Comparison of ENCODE assay signal across 8 cellular contexts in the genomic region with DNA sequence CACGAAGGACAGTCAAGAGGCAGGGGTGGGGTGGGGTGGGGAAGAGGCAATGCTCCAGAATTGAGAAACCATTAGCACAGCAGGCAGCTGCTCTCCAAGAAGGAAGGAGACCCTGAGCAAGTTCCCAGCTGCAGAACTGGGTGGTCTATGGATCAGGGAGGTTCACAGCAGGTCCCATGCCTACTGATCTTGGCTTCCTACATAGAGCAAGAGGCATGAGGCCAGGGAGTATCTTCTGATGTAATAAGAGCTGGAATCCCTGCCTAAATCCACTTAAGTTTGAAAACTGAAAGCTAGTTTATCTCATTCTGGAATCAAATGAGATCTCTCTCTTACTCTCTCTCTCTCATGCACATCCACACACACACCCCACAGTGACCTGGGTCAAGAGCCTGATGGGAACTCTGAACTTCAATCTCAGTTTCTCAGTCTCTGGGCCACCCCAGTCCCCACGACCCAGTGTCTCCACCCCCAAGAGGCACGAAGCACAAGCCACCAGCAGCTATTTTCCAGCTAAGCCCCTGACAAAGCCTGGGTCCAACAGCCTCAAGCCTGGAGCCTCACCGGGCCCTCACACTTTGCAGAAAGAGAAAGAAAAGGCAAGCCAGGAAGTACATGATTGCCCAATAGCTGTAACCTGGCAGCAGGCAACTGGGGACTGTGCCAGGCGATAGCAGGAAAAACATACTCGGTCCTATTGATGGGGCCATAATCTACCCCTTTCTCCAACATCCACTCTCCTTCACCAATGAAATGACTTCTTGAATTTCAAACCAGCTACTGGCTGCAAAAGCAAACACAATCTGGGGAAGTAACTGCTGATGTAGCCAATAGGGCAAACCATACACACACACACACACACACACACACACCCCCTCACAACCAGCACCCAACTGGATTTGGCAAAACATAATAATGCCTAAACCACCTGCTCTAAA. TPM values are rescaled to one million over a fixed set of nuclear protein-coding genes. Genes with fewer than 3 reads are reported as not detected.
DNase-seq lines count a peak whose midpoint lies in the region; ATAC-seq and TF ChIP-seq lines count a peak whose summit lies in the region.

No MANE protein-coding gene starts in this region.

- dilution Hi-C loops in mammary epithelial cell (cut with HindIII; ENCODE audit: low sequenced_read_pairs): no loop called here

- H3K36me3 ChIP-seq in A673 (ENCODE audit: insufficient read depth, low read length, poor library complexity, severe bottlenecking): no peaks in the 10 kb centered on the region
- H3K36me3 ChIP-seq in OCI-LY3 (replicated peaks; ENCODE audit: low read depth, low read length): peaks cover 24% of the 10 kb centered on the region
- no peaks in the 10 kb centered on the region for H3K36me3 ChIP-seq in mammary epithelial cell (ENCODE audit: insufficient read depth, low read length)
- no peaks in the 10 kb centered on the region for H3K36me3 ChIP-seq in left lung
- H3K36me3 ChIP-seq in stomach: no peaks in the 10 kb centered on the region

- H3K27ac ChIP-seq in A673 (ENCODE audit: low read depth, low read length, poor library complexity, severe bottlenecking): peak overlapping the region; percentile 24
- H3K27ac ChIP-seq in OCI-LY3 (ENCODE audit: low read length): peak overlapping the region; percentile 43
- peak overlapping the region; percentile 45 for H3K27ac ChIP-seq in mammary epithelial cell (ENCODE audit: insufficient read depth, low read depth, low read length)
- peak overlapping the region; percentile 77 to 94 for H3K27ac ChIP-seq in left lung
- H3K27ac ChIP-seq in stomach: peak overlapping the region; percentile 45 to 93 (median 71)

- H3K4me2 ChIP-seq in OCI-LY3 (ENCODE audit: low read length) (peak overlapping the region; percentile 99), mammary epithelial cell (ENCODE audit: insufficient read depth, low read depth, low read length) (peak overlapping the region; percentile 69)

- H3K4me3 ChIP-seq in A673 (ENCODE audit: low read depth, low read length, poor library complexity, severe bottlenecking) (no peak overlapping the region), HFF-Myc (replicated peaks; ENCODE audit: low read depth, low read length) (peak overlapping the region; percentile 13; the same call in 1 of the 2 replicates), OCI-LY3 (ENCODE audit: low read length) (peak overlapping the region; percentile 79), mammary epithelial cell (replicated peaks in 1 of 3; ENCODE audit: insufficient read depth in 1 of 3, low read depth in 2 of 3, low read length in 3 of 3) (peak overlapping the region; percentile 17 to 42 (median 27)), left lung (peak overlapping the region; percentile 11 to 92), stomach (peak overlapping the region in 3 of 4 donors; percentile 17 to 75 (median 69))

- BruUV-seq in A673 (replicated peaks; lab: Mats Ljungman, UMichigan): no TSS peak
- BruUV-seq in mammary epithelial cell (replicated peaks; lab: Mats Ljungman, UMichigan): no TSS peak

- POLR2A ChIA-PET in A673 (lab: Charles Lee; ENCODE audit: low non-redundant PET): no interaction called here

- H3K4me1 ChIP-seq in A673 (ENCODE audit: insufficient read depth, low read length, poor library complexity, severe bottlenecking): peaks cover 3% of the 10 kb centered on the region
- H3K4me1 ChIP-seq in OCI-LY3 (ENCODE audit: low read length): peaks cover 63% of the 10 kb centered on the region
- H3K4me1 ChIP-seq in mammary epithelial cell (ENCODE audit: insufficient read depth, low read length): peaks cover 47% of the 10 kb centered on the region
- H3K4me1 ChIP-seq in left lung: peaks cover 20 to 66% of the 10 kb centered on the region in 2 donors
- H3K4me1 ChIP-seq in stomach: peaks cover 64 to 72% (median 69%) of the 10 kb centered on the region in 4 donors

- intact Hi-C loops in A673 (cut with micrococcal nuclease; ENCODE audit: unreplicated experiment): no loop called here
- intact Hi-C loops in mammary epithelial cell (cut with micrococcal nuclease): no loop called here
- intact Hi-C loops in left lung (cut with DNase I): loop anchor here in 1 of 2 donors (5.0 kb wide), 1 partner anchor 47 kb away; no protein-coding TSS in a partner anchor
- intact Hi-C loops in stomach (cut with DNase I; ENCODE audit: low total_unique reads): loop anchor here (2.0 kb wide), 1 partner anchor 43 kb away; no protein-coding TSS in a partner anchor

- peak overlapping the region; percentile 51 for H3K9ac ChIP-seq in OCI-LY3 (ENCODE audit: low read length)
- H3K9ac ChIP-seq in mammary epithelial cell (ENCODE audit: insufficient read depth, low read length): no peak overlapping the region

- H3K27me3 ChIP-seq in A673 (replicated peaks; ENCODE audit: insufficient read depth, low read depth, low read length, poor library complexity): no peaks in the 10 kb centered on the region
- H3K27me3 ChIP-seq in OCI-LY3 (ENCODE audit: low read depth, low read length): no peaks in the 10 kb centered on the region
- no peaks in the 10 kb centered on the region for H3K27me3 ChIP-seq in mammary epithelial cell (ENCODE audit: insufficient read depth, low read length)
- no peaks in the 10 kb centered on the region for H3K27me3 ChIP-seq in left lung
- no peaks in the 10 kb centered on the region for H3K27me3 ChIP-seq in stomach

- in situ Hi-C loops in mammary epithelial cell (cut with MboI; ENCODE audit: low sequenced_read_pairs in 2 of 2): loop anchor here (5.0 kb wide), 2 partner anchors 42 to 47 kb away; no protein-coding TSS in a partner anchor

- DNase-seq in A673 (ENCODE audit: low spot score) (peak; percentile 37), HFF-Myc (ENCODE audit: extremely low read depth, low read depth) (peak; percentile 26), mammary epithelial cell (peak; percentile 84), left lung (peak in 1 of 2 donors; percentile 74), stomach (peak; percentile 94), Ammon's horn (ENCODE audit: low spot score) (no peak)

- TF ChIP-seq EP300 in stomach (IDR thresholded peaks at IDR 0.05): no peak

- peak; percentile 40 for ATAC-seq in left lung
- no peak for ATAC-seq in GM19035 (IDR thresholded peaks at IDR 0.05; ENCODE audit: unreplicated experiment)

- H4K20me1 ChIP-seq in OCI-LY3 (ENCODE audit: insufficient read depth, low read length) (peaks cover 45% of the 10 kb centered on the region), mammary epithelial cell (ENCODE audit: insufficient read depth, low read length) (no peaks in the 10 kb centered on the region)

- H3K79me2 ChIP-seq in OCI-LY3 (ENCODE audit: low read length) (peaks cover 72% of the 10 kb centered on the region), mammary epithelial cell (ENCODE audit: insufficient read depth, low read length) (peaks cover 67% of the 10 kb centered on the region)

- TF ChIP-seq CTCF in A673 (conservative IDR thresholded peaks at IDR 0.05; ENCODE audit: low read depth, low read length) (no peak), HFF-Myc (IDR thresholded peaks at IDR 0.05; ENCODE audit: low read depth, low read length, missing control alignments) (no peak), OCI-LY3 (IDR thresholded peaks at IDR 0.05; ENCODE audit: low read depth, low read length) (no peak), mammary epithelial cell (conservative IDR thresholded peaks at IDR 0.05 in 1 of 2, IDR thresholded peaks at IDR 0.05 in 1 of 2; ENCODE audit: extremely low read depth in 1 of 2, insufficient read depth in 1 of 2, low read depth in 1 of 2, low read length in 2 of 2) (no peak), left lung (IDR thresholded peaks at IDR 0.05) (no peak), stomach (IDR thresholded peaks at IDR 0.05) (no peak)

- H3K9me3 ChIP-seq in A673 (ENCODE audit: low read depth, low read length, poor library complexity, severe bottlenecking) (no peaks in the 10 kb centered on the region), OCI-LY3 (ENCODE audit: insufficient read depth, low read length) (no peaks in the 10 kb centered on the region), mammary epithelial cell (replicated peaks; ENCODE audit: insufficient read depth, low read length) (no peaks in the 10 kb centered on the region), left lung (no peaks in the 10 kb centered on the region), stomach (no peaks in the 10 kb centered on the region)

- no peak for TF ChIP-seq POLR2A in stomach (IDR thresholded peaks at IDR 0.05)

- CTCF ChIA-PET in A673 (lab: Charles Lee) (interaction anchor here (0.7 to 2.2 kb wide), 2 partner anchors 46 to 53 kb away, joined by 3 to 7 read pairs; no protein-coding TSS in a partner anchor), mammary epithelial cell (lab: Charles Lee; ENCODE audit: low non-redundant PET) (no interaction called here)

- WGBS in mammary epithelial cell (ENCODE audit: low coverage, missing lambda C conversion rate): 14% methylated on average over 5 of the region's 6 CpGs
- 12 to 48% (median 15%) methylated on average over 4 to 6 of the region's 6 CpGs for WGBS in stomach, 5 donors

- no peak overlapping the region for H2AFZ ChIP-seq in OCI-LY3 (ENCODE audit: low read depth, low read length)
- no peak overlapping the region for H2AFZ ChIP-seq in mammary epithelial cell (ENCODE audit: low read depth, low read length)

RNA-seq across cellular contexts. Expression of a gene that starts 2.2 kb away (rescaled TPM):
- total RNA-seq in A673 (2021): 0.45 and 0.83 TPM in 2 replicates
- 10 to 100 TPM; 11.8 TPM for total RNA-seq in mammary epithelial cell
- polyA plus RNA-seq in mammary epithelial cell: 3.1 TPM
- 3.3 TPM for polyA minus RNA-seq in mammary epithelial cell
- total RNA-seq in left lung: 10 to 100 TPM; 10.3 to 12.3 TPM
- 10 to 100 TPM in 1 of 5 donors, 1 to 10 TPM in 3, under 1 TPM in 1; 0.58 to 16.5 (median 3.1) TPM for total RNA-seq in stomach
- 1 to 10 TPM; 1.2 to 2.7 (median 1.3) TPM for polyA plus RNA-seq in stomach

RNA-seq across cellular contexts. Expression of a gene that starts 37.4 kb away (rescaled TPM):
- total RNA-seq in A673 (2021) (0.39 TPM in 1 of 2 replicates, not detected in the other), mammary epithelial cell (not detected), left lung (under 1 TPM in 1 of 2 donors, not detected in 1; 0.32 TPM), stomach (1 to 10 TPM in 2 of 5 donors, under 1 TPM in 1, not detected in 2; 0.72 to 3.1 (median 2.4) TPM)
- polyA plus RNA-seq in mammary epithelial cell (not detected), stomach (1 to 10 TPM; 2.3 to 6.9 (median 5.1) TPM)
- polyA minus RNA-seq in mammary epithelial cell: not detected

Comparison
In these comparisons a context has a peak if more than half of its experiments do, and no peak if none do; other contexts are left out.
1. H3K27ac ChIP-seq: peak in every context shown above with its lines; median percentile 86 in left lung; 71 in stomach; 45 in mammary epithelial cell; 43 in OCI-LY3; 24 in A673.